In genomic region chr1:200985481-200985880, GRCh38 we compare ENCODE assay signal across 21 cellular contexts.
"Had no signal": no experiment of that assay in that cellular context is flagged by ENCODE, and none has a peak within 500 bp of the region (broad histone marks: within the 10 kb centered on the region; RNA-seq: fewer than 3 reads in every experiment).

No MANE protein-coding gene starts in this region.

- H3K4me1 ChIP-seq: SJSA1 had no signal

- DNase-seq: Karpas-422, KG1, MG63, NCI-H1092, NCI-H1105 treated with DMSO at 0.1 percent for 48 hours, NCI-H1417 treated with DMSO at 0.1 percent for 48 hours, NCI-H146, NCI-H1694 treated with DMSO at 0.1 percent for 48 hours, NCI-H1930, NCI-H2081, NCI-H2107, NCI-H2227 treated with DMSO at 0.1 percent for 48 hours, NCI-H524 treated with DMSO at 0.1 percent for 48 hours, NCI-H69, NCI-H774, Right ventricle myocardium superior, RPMI8226, SIG-M5 had no signal

- H3K36me3 ChIP-seq: MG63, SJSA1 had no signal

- H3K27me3 ChIP-seq: MG63, SJSA1 had no signal

- H3K9me3 ChIP-seq: MG63, SJSA1 had no signal

- H3K4me3 ChIP-seq: MG63, SJSA1, SK-N-MC had no signal

- H3K27ac ChIP-seq: HL-60, SJSA1, SK-N-MC had no signal
